1 cellular context compared by ENCODE assay signal in genomic region chr16:87675111-87675510, GRCh38.
TF ChIP-seq lines count a peak whose summit lies in the region.

No MANE protein-coding gene starts in this region.

TF ChIP-seq in SK-N-SH treated with all-trans-retinoic acid at 6 μM for 48 hours, 23 proteins besides CTCF, POLR2A, EP300 and RAD21 (continued from another document):
- TF ChIP-seq TOX (CRISPR knock-in tag; IDR thresholded peaks at IDR 0.05; ENCODE audit: borderline replicate concordance) = no peak
